ENCODE assay signal across 8 cellular contexts in the genomic region with DNA sequence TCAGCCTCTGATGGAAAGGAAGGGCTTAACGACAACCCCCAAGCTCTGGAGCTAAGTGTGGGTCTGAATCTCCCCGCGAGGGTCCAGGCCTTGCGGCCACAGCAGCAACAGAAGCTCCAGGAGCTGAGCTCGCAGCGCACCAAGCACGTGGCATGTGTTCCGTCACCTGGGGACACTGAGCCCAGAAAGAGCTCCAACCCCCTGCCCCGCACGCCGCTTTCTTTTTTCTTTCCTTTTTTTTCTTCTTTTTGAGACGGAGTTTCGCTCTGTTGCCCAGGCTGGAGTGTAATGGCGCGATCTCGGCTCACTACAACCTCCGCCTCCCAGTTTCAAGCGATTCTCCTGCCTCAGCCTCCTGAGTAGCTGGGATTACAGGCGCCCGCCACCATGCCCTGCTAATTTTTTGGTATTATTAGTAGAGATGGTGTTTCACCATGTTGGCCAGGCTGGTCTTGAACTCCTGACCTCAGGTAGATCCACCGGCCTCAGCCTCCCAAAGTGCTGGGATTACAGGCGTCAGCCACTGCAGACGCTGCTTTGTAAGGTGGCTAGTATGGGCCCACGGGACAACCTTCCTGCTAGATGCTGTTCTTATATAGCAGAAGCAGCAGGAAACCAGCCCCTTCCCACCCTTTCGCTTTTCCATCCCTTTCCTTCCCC. TPM values are rescaled to one million over a fixed set of nuclear protein-coding genes. Genes with fewer than 3 reads are reported as not detected.
A peak's percentile ranks its signal among the peaks of the same experiment; 100 is the strongest.
DNase-seq lines count a peak whose midpoint lies in the region; ATAC-seq and TF ChIP-seq lines count a peak whose summit lies in the region.

No MANE protein-coding gene starts in this region.

- BruUV-seq in mammary epithelial cell (replicated peaks; lab: Mats Ljungman, UMichigan) = no TSS peak

- peak overlapping the region; percentile 16 for H3K27ac ChIP-seq in mammary epithelial cell (ENCODE audit: insufficient read depth, low read depth, low read length)

- 71% methylated on average over 16 of the region's 25 CpGs for WGBS in mammary epithelial cell (ENCODE audit: low coverage, missing lambda C conversion rate)

- peak overlapping the region; percentile 69 for H3K4me2 ChIP-seq in mammary epithelial cell (ENCODE audit: insufficient read depth, low read depth, low read length)

- intact Hi-C loops in mammary epithelial cell (cut with micrococcal nuclease) = no loop called here

- peak overlapping the region; percentile 94 for H2AFZ ChIP-seq in mammary epithelial cell (ENCODE audit: low read depth, low read length)

- in situ Hi-C loops in mammary epithelial cell (cut with MboI; ENCODE audit: low sequenced_read_pairs in 2 of 2) = loop anchor here in 1 of 2 donors (25.0 kb wide), 1 partner anchor 180 kb away; no protein-coding TSS in a partner anchor

- H3K9me3 Mint-ChIP-seq in naive thymus-derived CD8-positive, alpha-beta T cell = no peaks in the 10 kb centered on the region

- CTCF ChIA-PET in mammary epithelial cell (lab: Charles Lee; ENCODE audit: low non-redundant PET) = no interaction called here

- POLR2A ChIA-PET in naive thymus-derived CD8-positive, alpha-beta T cell (lab: Charles Lee) = interaction anchor here (0.6 to 2.1 kb wide), 5 partner anchors 10 to 206 kb away, joined by 3 to 8 read pairs (median 7); no protein-coding TSS in a partner anchor

- H3K4me1 ChIP-seq in mammary epithelial cell (ENCODE audit: insufficient read depth, low read length) = peaks cover 19% of the 10 kb centered on the region

- TF ChIP-seq CTCF in AG10803 (conservative IDR thresholded peaks at IDR 0.05; ENCODE audit: low read length) (no peak), mammary epithelial cell (conservative IDR thresholded peaks at IDR 0.05 in 1 of 2, IDR thresholded peaks at IDR 0.05 in 1 of 2; ENCODE audit: extremely low read depth in 1 of 2, insufficient read depth in 1 of 2, low read depth in 1 of 2, low read length in 2 of 2) (no peak)

- H3K27me3 Mint-ChIP-seq in naive thymus-derived CD8-positive, alpha-beta T cell = no peaks in the 10 kb centered on the region

- peaks cover 36% of the 10 kb centered on the region for H3K79me2 ChIP-seq in mammary epithelial cell (ENCODE audit: insufficient read depth, low read length)

- dilution Hi-C loops in mammary epithelial cell (cut with HindIII; ENCODE audit: low sequenced_read_pairs) = no loop called here

- no peaks in the 10 kb centered on the region for H4K20me1 ChIP-seq in mammary epithelial cell (ENCODE audit: insufficient read depth, low read length)

- H3K9me3 ChIP-seq in mammary epithelial cell (replicated peaks; ENCODE audit: insufficient read depth, low read length) = no peaks in the 10 kb centered on the region

- H3K27ac Mint-ChIP-seq in naive thymus-derived CD8-positive, alpha-beta T cell = peak overlapping the region; percentile 37 to 85 (median 58)

- peak overlapping the region; percentile 71 to 88 (median 76) for H3K4me3 Mint-ChIP-seq in naive thymus-derived CD8-positive, alpha-beta T cell

- H3K4me1 Mint-ChIP-seq in naive thymus-derived CD8-positive, alpha-beta T cell = peaks cover 21 to 37% (median 34%) of the 10 kb centered on the region in 4 donors

- ATAC-seq in HG03135 (IDR thresholded peaks at IDR 0.05; ENCODE audit: unreplicated experiment) = peak; percentile 20
- ATAC-seq in naive thymus-derived CD8-positive, alpha-beta T cell = no peak
- no peak for ATAC-seq in HG02678 (IDR thresholded peaks at IDR 0.05; ENCODE audit: unreplicated experiment)

- no peak overlapping the region for H3K9ac ChIP-seq in mammary epithelial cell (ENCODE audit: insufficient read depth, low read length)

- DNase-seq in AG10803 (ENCODE audit: low read depth) (no peak), mammary epithelial cell (no peak), NCI-H69 (lab: John Stamatoyannopoulos, UW) (no peak), NCI-H82 (lab: John Stamatoyannopoulos, UW) (no peak)
- DNase-seq in naive thymus-derived CD8-positive, alpha-beta T cell = no peak
- no peak for DNase-seq in stimulated activated CD4-positive, alpha-beta T cell treated with anti-CD3 and anti-CD28 coated beads, Interleukin-4, amount 100 ng/mL, for 1 hour

- H3K4me3 ChIP-seq in AG10803 (ENCODE audit: low read length) (peak overlapping the region; percentile 50), mammary epithelial cell (replicated peaks in 1 of 3; ENCODE audit: insufficient read depth in 1 of 3, low read depth in 2 of 3, low read length in 3 of 3) (peak overlapping the region in 2 of 3 experiments; percentile 6 to 42)

- H3K27me3 ChIP-seq in mammary epithelial cell (ENCODE audit: insufficient read depth, low read length) = no peaks in the 10 kb centered on the region

- H3K36me3 ChIP-seq in mammary epithelial cell (ENCODE audit: insufficient read depth, low read length) = no peaks in the 10 kb centered on the region

- peaks cover 0 to 9% (median 0%) of the 10 kb centered on the region in 3 donors for H3K36me3 Mint-ChIP-seq in naive thymus-derived CD8-positive, alpha-beta T cell

RNA-seq across cellular contexts. Expression of gene TNIP2, which starts 0.7 kb away (rescaled TPM):
- 10 to 100 TPM; 21.8 to 32.5 TPM for total RNA-seq in mammary epithelial cell
- polyA plus RNA-seq in mammary epithelial cell = 22.9 TPM
- polyA minus RNA-seq in mammary epithelial cell = 10.9 TPM
- 10 to 100 TPM; 48.1 to 48.4 TPM for total RNA-seq in naive thymus-derived CD8-positive, alpha-beta T cell
- polyA plus RNA-seq in naive thymus-derived CD8-positive, alpha-beta T cell = 10 to 100 TPM; 34.2 to 52.5 (median 43.5) TPM

RNA-seq across cellular contexts. Expression of gene SH3BP2, which starts 36.1 kb away (rescaled TPM):
- total RNA-seq in mammary epithelial cell = 10 to 100 TPM; 14.4 to 26.7 TPM
- polyA plus RNA-seq in mammary epithelial cell = 8.4 TPM
- 12.4 TPM for polyA minus RNA-seq in mammary epithelial cell
- total RNA-seq in naive thymus-derived CD8-positive, alpha-beta T cell = 10 to 100 TPM; 27.8 to 28.3 TPM
- polyA plus RNA-seq in naive thymus-derived CD8-positive, alpha-beta T cell = 10 to 100 TPM in 1 of 3 donors, 1 to 10 TPM in 2; 4.8 to 10.8 (median 5.4) TPM
